ENCODE assay signal across 8 cellular contexts in the genomic region with DNA sequence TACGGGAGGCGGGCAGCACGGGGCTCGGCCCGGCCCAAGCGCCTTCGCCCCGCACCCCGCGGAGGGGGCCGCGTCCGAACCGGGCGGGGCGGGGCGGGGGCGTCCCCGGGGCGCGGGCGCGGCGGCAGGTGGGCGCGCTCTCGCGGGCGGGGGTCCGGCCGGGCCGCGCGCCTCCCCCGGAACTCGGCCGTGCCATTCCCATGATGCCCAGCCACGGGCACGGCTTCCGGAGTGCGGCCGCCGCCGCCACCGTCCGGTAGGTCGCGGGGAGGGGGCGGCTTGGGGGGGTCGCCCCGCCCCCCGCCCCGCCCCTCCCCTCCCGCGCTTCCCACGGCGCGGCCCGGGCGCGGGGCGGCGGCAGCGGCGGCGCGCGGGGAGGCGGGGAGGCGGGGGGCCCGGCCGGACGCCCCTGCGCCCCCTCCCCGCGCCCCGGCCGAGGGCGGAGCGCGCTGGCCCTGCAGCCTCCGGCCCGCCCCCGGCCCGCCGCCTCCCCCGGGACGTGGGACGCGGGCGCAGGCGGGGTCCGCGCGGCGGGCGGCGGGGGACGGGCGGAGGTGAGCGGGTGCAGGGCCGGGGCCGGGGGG. TPM values are rescaled to one million over a fixed set of nuclear protein-coding genes. Genes with fewer than 3 reads are reported as not detected.
A peak's percentile ranks its signal among the peaks of the same experiment; 100 is the strongest.
DNase-seq lines count a peak whose midpoint lies in the region; ATAC-seq lines count a peak whose summit lies in the region.

A gene with protein sequence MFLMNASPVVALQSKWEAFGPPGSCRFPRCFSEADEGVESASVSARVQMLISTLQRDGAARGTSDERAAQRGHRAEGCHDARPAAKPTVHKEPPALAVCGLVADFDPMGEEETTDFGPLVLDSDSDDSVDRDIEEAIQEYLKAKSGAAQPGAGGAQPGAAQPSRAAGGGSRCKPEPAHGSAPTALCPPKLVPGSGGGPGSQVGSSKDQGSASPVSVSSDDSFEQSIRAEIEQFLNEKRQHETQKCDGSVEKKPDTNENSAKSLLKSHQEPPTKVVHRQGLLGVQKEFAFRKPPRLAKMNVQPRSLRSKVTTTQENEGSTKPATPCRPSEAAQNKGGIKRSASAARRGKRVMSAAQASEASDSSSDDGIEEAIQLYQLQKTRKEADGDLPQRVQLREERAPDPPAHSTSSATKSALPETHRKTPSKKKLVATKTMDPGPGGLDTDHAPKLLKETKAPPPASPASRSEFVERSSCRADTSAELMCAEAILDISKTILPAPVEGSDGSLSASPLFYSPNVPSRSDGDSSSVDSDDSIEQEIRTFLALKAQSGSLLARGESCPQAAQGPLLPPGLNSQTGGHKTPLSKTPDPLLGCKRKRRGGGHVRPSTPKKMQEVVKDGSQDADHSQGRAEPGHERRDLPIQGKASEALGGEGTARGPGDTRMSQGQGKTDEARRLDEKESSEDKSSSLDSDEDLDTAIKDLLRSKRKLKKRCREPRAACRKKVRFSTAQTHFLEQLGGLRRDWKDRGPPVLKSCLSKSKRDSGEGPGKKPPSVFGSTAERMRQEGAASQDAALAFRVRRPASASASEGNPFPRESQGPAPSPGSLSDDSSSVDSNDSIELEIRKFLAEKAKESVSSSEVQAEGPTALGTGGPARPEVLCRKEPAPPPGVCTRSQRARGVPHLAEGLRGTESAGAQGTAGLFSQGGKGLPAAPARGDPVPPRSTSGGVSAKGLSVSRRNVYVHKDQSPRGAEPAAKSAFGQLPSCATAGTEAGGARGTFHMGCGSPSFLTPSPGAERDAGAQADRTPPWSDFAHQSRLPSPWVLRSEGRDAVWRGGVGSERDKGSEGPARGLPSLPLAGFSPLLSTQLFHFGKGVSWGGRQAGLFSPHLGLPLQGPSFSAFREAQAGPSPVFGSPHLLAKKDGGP (N-terminal part only) (plus strand): TSS at position 314 of the 584 bp plus-strand sequence. CDS start 4,729 bp downstream, outside the sequence.

- no peak within 1 kb of the TSS for H3K27ac ChIP-seq in neuronal stem cell (replicated peaks; ENCODE audit: low read length)

- no CpG with 5 or more reads among the region's 103 CpGs for WGBS in neuronal stem cell (ENCODE audit: extremely low coverage in 2 of 2, insufficient read length in 2 of 2, insufficient replicate concordance in 1 of 2), 2 donors

- H3K4ac ChIP-seq in neuronal stem cell (ENCODE audit: low read length), result no peak within 1 kb of the TSS

- H3K4me1 ChIP-seq in neuronal stem cell (ENCODE audit: control insufficient read depth in 2 of 2, insufficient read depth in 1 of 2, low read depth in 1 of 2, low read length in 2 of 2), result peaks cover 3 to 7% of the 10 kb centered on the region in 2 donors

- no peak for DNase-seq in activated CD4-positive, alpha-beta T cell treated with anti-CD3 and anti-CD28 coated beads, Interleukin-2, amount 10 ng/mL, durations not matched to agents 24 days and 14 days
- DNase-seq in activated CD4-positive, alpha-beta T cell treated with anti-CD3 and anti-CD28 coated beads, Interleukin-2, amount 50 U/mL, for 48 hours, result no peak
- DNase-seq in UCSD-AML1 (lab: John Stamatoyannopoulos, UW; ENCODE audit: unreplicated experiment) (peak; percentile 22), germinal center (ENCODE audit: low spot score) (peak; percentile 11), neuronal stem cell (ENCODE audit: low spot score) (peak; percentile 31)

- peaks cover 0 to 2% of the 10 kb centered on the region in 2 donors for H3K9me3 ChIP-seq in neuronal stem cell (replicated peaks in 1 of 2; ENCODE audit: control insufficient read depth in 2 of 2, insufficient read depth in 1 of 2, low read depth in 1 of 2, low read length in 2 of 2)

- peak within 1 kb of the TSS; percentile 94 for H3K4me2 ChIP-seq in neuronal stem cell (ENCODE audit: insufficient read depth, low read length, poor library complexity, severe bottlenecking)

- H2BK12ac ChIP-seq in neuronal stem cell (ENCODE audit: low read length), result peak within 1 kb of the TSS; percentile 58

- no peak for ATAC-seq in HG02571 (IDR thresholded peaks at IDR 0.05; ENCODE audit: unreplicated experiment)
- ATAC-seq in GM21723 (IDR thresholded peaks at IDR 0.05; ENCODE audit: unreplicated experiment), result no peak
- no peak for ATAC-seq in HG03039 (IDR thresholded peaks at IDR 0.05; ENCODE audit: unreplicated experiment)

- H3K79me1 ChIP-seq in neuronal stem cell (ENCODE audit: low read depth, low read length), result peaks cover 12% of the 10 kb centered on the region

- H4K8ac ChIP-seq in neuronal stem cell (ENCODE audit: low read depth, low read length), result peak within 1 kb of the TSS; percentile 92

- peak within 1 kb of the TSS; percentile 94 for H2AK5ac ChIP-seq in neuronal stem cell (ENCODE audit: low read depth, low read length)

- peaks cover 51% of the 10 kb centered on the region for H3K27me3 Mint-ChIP-seq in activated CD4-positive, alpha-beta T cell treated with anti-CD3 and anti-CD28 coated beads, Interleukin-2, amount 10 ng/mL, durations not matched to agents 24 days and 14 days

- H3K4me3 Mint-ChIP-seq in activated CD4-positive, alpha-beta T cell treated with anti-CD3 and anti-CD28 coated beads, Interleukin-2, amount 10 ng/mL, durations not matched to agents 24 days and 14 days, result peak within 1 kb of the TSS; percentile 83

- peak within 1 kb of the TSS; percentile 90 to 91 for H3K4me3 ChIP-seq in neuronal stem cell (ENCODE audit: low read length in 2 of 2)

- H3K36me3 ChIP-seq in neuronal stem cell (replicated peaks in 1 of 2; ENCODE audit: control insufficient read depth in 2 of 2, insufficient read depth in 2 of 2, low read length in 2 of 2), result peaks cover 16 to 21% of the 10 kb centered on the region in 2 donors

- peaks cover 3% of the 10 kb centered on the region for H3K4me1 Mint-ChIP-seq in activated CD4-positive, alpha-beta T cell treated with anti-CD3 and anti-CD28 coated beads, Interleukin-2, amount 10 ng/mL, durations not matched to agents 24 days and 14 days

- intact Hi-C loops in activated CD4-positive, alpha-beta T cell treated with anti-CD3 and anti-CD28 coated beads, Interleukin-2, amount 10 ng/mL, durations not matched to agents 24 days and 14 days (cut with micrococcal nuclease), result no loop called here

- no peak within 1 kb of the TSS for H2BK120ac ChIP-seq in neuronal stem cell (ENCODE audit: low read depth, low read length)

- peak within 1 kb of the TSS; percentile 71 for H2BK5ac ChIP-seq in neuronal stem cell (ENCODE audit: low read length)

- peaks cover 2% of the 10 kb centered on the region for H3K36me3 Mint-ChIP-seq in activated CD4-positive, alpha-beta T cell treated with anti-CD3 and anti-CD28 coated beads, Interleukin-2, amount 10 ng/mL, durations not matched to agents 24 days and 14 days (ENCODE audit: low read depth)

- peak within 1 kb of the TSS; percentile 91 for H3K9ac ChIP-seq in neuronal stem cell (ENCODE audit: low read depth, low read length, poor library complexity)

- H2AFZ ChIP-seq in neuronal stem cell (ENCODE audit: low read length), result peak within 1 kb of the TSS; percentile 90

- H2BK15ac ChIP-seq in neuronal stem cell (ENCODE audit: low read length), result peak within 1 kb of the TSS; percentile 75

- no peaks in the 10 kb centered on the region for H3K27me3 ChIP-seq in neuronal stem cell (ENCODE audit: control insufficient read depth in 3 of 3, insufficient read depth in 3 of 3, low read depth in 1 of 3, low read length in 3 of 3)

- peak within 1 kb of the TSS; percentile 97 for H3K18ac ChIP-seq in neuronal stem cell (ENCODE audit: low read length)

- H3K9me3 Mint-ChIP-seq in activated CD4-positive, alpha-beta T cell treated with anti-CD3 and anti-CD28 coated beads, Interleukin-2, amount 10 ng/mL, durations not matched to agents 24 days and 14 days, result no peaks in the 10 kb centered on the region

- peak within 1 kb of the TSS; percentile 73 for H3K23ac ChIP-seq in neuronal stem cell (ENCODE audit: low read depth, low read length, poor library complexity)

- H3K14ac ChIP-seq in neuronal stem cell (ENCODE audit: low read length), result peak within 1 kb of the TSS; percentile 89

- no peak within 1 kb of the TSS for H4K91ac ChIP-seq in neuronal stem cell (ENCODE audit: low read depth, low read length, poor library complexity)

- peak within 1 kb of the TSS; percentile 69 for H3K27ac Mint-ChIP-seq in activated CD4-positive, alpha-beta T cell treated with anti-CD3 and anti-CD28 coated beads, Interleukin-2, amount 10 ng/mL, durations not matched to agents 24 days and 14 days

RNA-seq across cellular contexts. Expression of the gene that starts here (rescaled TPM):
- total RNA-seq in activated CD4-positive, alpha-beta T cell treated with anti-CD3 and anti-CD28 coated beads, Interleukin-2, amount 10 ng/mL, durations not matched to agents 24 days and 14 days, result 0.69 and 0.82 TPM in 2 replicates
- polyA plus RNA-seq in neuronal stem cell (2013, experiment 1 of 2), result 20.7 TPM
- polyA plus RNA-seq in neuronal stem cell (2013, experiment 2 of 2), result 20.4 TPM

Comparison
In these comparisons a context has a peak if more than half of its experiments do, and no peak if none do; other contexts are left out.
1. DNase-seq: peak in UCSD-AML1 (single experiment), germinal center (single experiment) and neuronal stem cell (single experiment); none in activated CD4-positive, alpha-beta T cell treated with anti-CD3 and anti-CD28 coated beads, Interleukin-2, amount 10 ng/mL, durations not matched to agents 24 days and 14 days (single experiment) and activated CD4-positive, alpha-beta T cell treated with anti-CD3 and anti-CD28 coated beads, Interleukin-2, amount 50 U/mL, for 48 hours (0 of 2).